7 cellular contexts compared by ENCODE assay signal in the genomic region with DNA sequence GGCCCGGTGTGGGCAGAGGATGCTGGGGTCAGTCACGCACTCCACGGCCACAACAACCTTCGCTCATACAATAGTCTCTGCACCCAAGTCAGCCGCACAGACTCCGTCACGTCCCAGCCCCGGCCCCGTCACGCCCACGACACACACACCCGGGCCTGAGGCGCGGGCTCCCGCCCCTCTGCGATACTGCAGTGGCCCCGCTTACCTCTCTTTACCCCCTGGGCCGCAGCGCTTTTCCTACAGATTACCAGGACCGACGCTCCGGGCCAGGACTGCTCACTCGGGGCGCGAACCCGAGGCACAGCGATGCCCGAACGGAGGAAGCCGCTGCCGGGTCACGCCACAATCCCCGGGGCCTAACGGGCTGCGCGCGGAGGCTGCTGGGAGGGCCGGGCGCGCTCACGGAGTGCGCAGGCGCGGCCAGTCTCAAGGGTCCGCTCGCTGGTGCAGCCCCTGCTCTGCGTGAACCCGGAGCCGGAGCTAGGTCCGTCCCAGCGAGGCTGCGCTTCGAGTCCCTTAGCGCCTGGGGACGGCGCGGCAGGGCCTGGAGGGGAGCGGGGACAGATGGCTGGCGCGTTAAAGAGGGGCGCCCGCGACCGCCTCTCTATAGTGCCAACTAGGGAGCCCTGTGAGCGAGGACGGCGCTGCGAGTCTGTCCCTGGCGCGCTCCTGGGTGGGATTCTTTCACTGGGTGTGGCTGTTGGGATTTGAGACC. TPM values are rescaled to one million over a fixed set of nuclear protein-coding genes. Genes with fewer than 3 reads are reported as not detected.
A peak's percentile ranks its signal among the peaks of the same experiment; 100 is the strongest.
DNase-seq lines count a peak whose midpoint lies in the region; ATAC-seq and TF ChIP-seq lines count a peak whose summit lies in the region.

A gene (minus strand): TSS at position 358 of the 715 bp plus-strand sequence. CDS start 8,855 bp downstream, outside the sequence.

- intact Hi-C loops in mucosa of descending colon (cut with DNase I, micrococcal nuclease) = no loop called here

- DNase-seq in NCI-H82 treated with DMSO at 0.1 percent for 48 hours (lab: John Stamatoyannopoulos, UW; ENCODE audit: unreplicated experiment) = peak; percentile 56
- peak; percentile 90 for DNase-seq in activated CD8-positive, alpha-beta memory T cell treated with anti-CD3 and anti-CD28 coated beads, Interleukin-2, amount 50 U/mL, for 48 hours
- peak; percentile 67 for DNase-seq in epithelial cell of esophagus (ENCODE audit: low read depth)
- DNase-seq in mucosa of descending colon = peak; percentile 78 to 83 (median 82)
- peak; percentile 70 to 75 for DNase-seq in stimulated activated CD8-positive, alpha-beta memory T cell treated with anti-CD3 and anti-CD28 coated beads, Interleukin-2, amount 100 ng/mL, for 48 hours (ENCODE audit: low read depth in 2 of 2)

- H3K36me3 ChIP-seq in mucosa of descending colon (ENCODE audit: low read depth) = no peaks in the 10 kb centered on the region

- no peak for TF ChIP-seq CTCF in epithelial cell of esophagus (IDR thresholded peaks at IDR 0.05; ENCODE audit: insufficient read depth, low read depth, low read length, missing control alignments)
- TF ChIP-seq CTCF in mucosa of descending colon (IDR thresholded peaks at IDR 0.05) = no peak

- peak within 1 kb of the TSS; percentile 69 for H3K4me3 ChIP-seq in epithelial cell of esophagus (ENCODE audit: low read length)
- H3K4me3 ChIP-seq in mucosa of descending colon = peak within 1 kb of the TSS; percentile 61

- peaks cover 9% of the 10 kb centered on the region for H3K4me1 ChIP-seq in mucosa of descending colon (ENCODE audit: low read depth)

- H3K9me3 ChIP-seq in mucosa of descending colon = peaks cover 19% of the 10 kb centered on the region

- ATAC-seq in GM18861 (IDR thresholded peaks at IDR 0.05; ENCODE audit: unreplicated experiment) (peak; percentile 43), HG03196 (IDR thresholded peaks at IDR 0.05; ENCODE audit: unreplicated experiment) (peak; percentile 81), mucosa of descending colon (peak; percentile 98)

RNA-seq across cellular contexts. Expression of the gene that starts here (rescaled TPM):
- 1 to 10 TPM; 1.1 to 5.3 (median 1.2) TPM for total RNA-seq in mucosa of descending colon

Comparison
In these comparisons a context has a peak if more than half of its experiments do, and no peak if none do; other contexts are left out.
1. Peak in every context shown above with its lines: DNase-seq, ATAC-seq and H3K4me3 ChIP-seq.
2. ATAC-seq: peak in every context shown above with its lines; median percentile 98 in mucosa of descending colon; 81 in HG03196; 43 in GM18861.